In genomic region chrX:76253432-76253831, GRCh38 we compare ENCODE assay signal across 8 cellular contexts.
DNase-seq lines count a peak whose midpoint lies in the region; ATAC-seq and TF ChIP-seq lines count a peak whose summit lies in the region.

No MANE protein-coding gene starts in this region.

- TF ChIP-seq CTCF in CD4-positive, alpha-beta T cell (IDR thresholded peaks at IDR 0.05): peak; percentile 51
- TF ChIP-seq CTCF in OCI-LY3 (IDR thresholded peaks at IDR 0.05; ENCODE audit: low read depth, low read length): peak; percentile 62

- no peaks in the 10 kb centered on the region for H3K9me3 ChIP-seq in CD4-positive, alpha-beta T cell (ENCODE audit: control insufficient read depth, low read length)
- H3K9me3 ChIP-seq in OCI-LY3 (ENCODE audit: insufficient read depth, low read length): no peaks in the 10 kb centered on the region

- H4K20me1 ChIP-seq in OCI-LY3 (ENCODE audit: insufficient read depth, low read length): no peaks in the 10 kb centered on the region

- H3K36me3 Mint-ChIP-seq in CD4-positive, alpha-beta T cell (ENCODE audit: low read depth): no peaks in the 10 kb centered on the region
- H3K36me3 Mint-ChIP-seq in activated naive CD8-positive, alpha-beta T cell treated with anti-CD3 and anti-CD28 coated beads, Interleukin-2, amount 50 U/mL, for 24 hours (ENCODE audit: low read depth): no peaks in the 10 kb centered on the region

- H3K4me2 ChIP-seq in OCI-LY3 (ENCODE audit: low read length): no peak overlapping the region

- H3K4me3 Mint-ChIP-seq in CD4-positive, alpha-beta T cell: no peak overlapping the region
- H3K4me3 Mint-ChIP-seq in activated naive CD8-positive, alpha-beta T cell treated with anti-CD3 and anti-CD28 coated beads, Interleukin-2, amount 50 U/mL, for 24 hours: no peak overlapping the region

- H3K36me3 ChIP-seq in OCI-LY3 (replicated peaks; ENCODE audit: low read depth, low read length): no peaks in the 10 kb centered on the region

- ATAC-seq in CD4-positive, alpha-beta T cell (ENCODE audit: poor library complexity): peak; percentile 57
- ATAC-seq in GM18519 (IDR thresholded peaks at IDR 0.05; ENCODE audit: low FRiP score, unreplicated experiment): peak; percentile 96
- ATAC-seq in HG03045 (IDR thresholded peaks at IDR 0.05; ENCODE audit: unreplicated experiment): peak; percentile 62
- peak; percentile 72 for ATAC-seq in activated naive CD8-positive, alpha-beta T cell treated with anti-CD3 and anti-CD28 coated beads, Interleukin-2, amount 50 U/mL, for 24 hours

- DNase-seq in CD4-positive, alpha-beta T cell: peak; percentile 1 to 44 (median 22)
- DNase-seq in activated naive CD8-positive, alpha-beta T cell treated with anti-CD3 and anti-CD28 coated beads, Interleukin-2, amount 50 U/mL, for 24 hours: peak; percentile 9
- peak; percentile 0 for DNase-seq in iPS DF 19.7 (ENCODE audit: low read depth, low spot score)
- peak; percentile 31 for DNase-seq in stimulated activated CD4-positive, alpha-beta T cell treated with anti-CD3 and anti-CD28 coated beads, Interleukin-1b, Interleukin-23, amount 100 ng/mL, for 48 hours
- no peak for DNase-seq in NCI-H2029 (lab: John Stamatoyannopoulos, UW)

- no peak overlapping the region for H3K27ac Mint-ChIP-seq in CD4-positive, alpha-beta T cell
- no peak overlapping the region for H3K27ac Mint-ChIP-seq in activated naive CD8-positive, alpha-beta T cell treated with anti-CD3 and anti-CD28 coated beads, Interleukin-2, amount 50 U/mL, for 24 hours

- H3K79me2 ChIP-seq in OCI-LY3 (ENCODE audit: low read length): no peaks in the 10 kb centered on the region

- no peaks in the 10 kb centered on the region for H3K9me3 Mint-ChIP-seq in CD4-positive, alpha-beta T cell
- no peaks in the 10 kb centered on the region for H3K9me3 Mint-ChIP-seq in activated naive CD8-positive, alpha-beta T cell treated with anti-CD3 and anti-CD28 coated beads, Interleukin-2, amount 50 U/mL, for 24 hours

- intact Hi-C loops in CD4-positive, alpha-beta T cell (cut with DNase I, micrococcal nuclease): loop anchor here in 1 of 2 experiments (5.0 kb wide), 1 partner anchor 81 kb away; the partner anchor contains the start of gene PBDC1

- H3K27me3 Mint-ChIP-seq in CD4-positive, alpha-beta T cell: no peaks in the 10 kb centered on the region
- no peaks in the 10 kb centered on the region for H3K27me3 Mint-ChIP-seq in activated naive CD8-positive, alpha-beta T cell treated with anti-CD3 and anti-CD28 coated beads, Interleukin-2, amount 50 U/mL, for 24 hours

- H3K27ac ChIP-seq in CD4-positive, alpha-beta T cell (ENCODE audit: low read depth, low read length): no peak overlapping the region
- H3K27ac ChIP-seq in OCI-LY3 (ENCODE audit: low read length): no peak overlapping the region

- POLR2A ChIA-PET in CD4-positive, alpha-beta T cell (lab: Charles Lee): interaction anchor here (2.1 kb wide), 1 partner anchor 80 kb away, joined by 9 read pairs; the partner anchor contains the start of gene PBDC1

- CTCF ChIA-PET in CD4-positive, alpha-beta T cell (lab: Charles Lee): no interaction called here

- H2AFZ ChIP-seq in OCI-LY3 (ENCODE audit: low read depth, low read length): no peak overlapping the region

- no peak overlapping the region for H3K9ac ChIP-seq in OCI-LY3 (ENCODE audit: low read length)

- H3K4me1 ChIP-seq in OCI-LY3 (ENCODE audit: low read length): no peaks in the 10 kb centered on the region

- no peaks in the 10 kb centered on the region for H3K27me3 ChIP-seq in CD4-positive, alpha-beta T cell (ENCODE audit: control insufficient read depth, insufficient read depth, low read length)
- no peaks in the 10 kb centered on the region for H3K27me3 ChIP-seq in OCI-LY3 (ENCODE audit: low read depth, low read length)

- no peaks in the 10 kb centered on the region for H3K4me1 Mint-ChIP-seq in CD4-positive, alpha-beta T cell (ENCODE audit: low read depth)
- no peaks in the 10 kb centered on the region for H3K4me1 Mint-ChIP-seq in activated naive CD8-positive, alpha-beta T cell treated with anti-CD3 and anti-CD28 coated beads, Interleukin-2, amount 50 U/mL, for 24 hours

- no peak overlapping the region for H3K4me3 ChIP-seq in OCI-LY3 (ENCODE audit: low read length)
